ENCODE assay signal across 20 cellular contexts in the genomic region with DNA sequence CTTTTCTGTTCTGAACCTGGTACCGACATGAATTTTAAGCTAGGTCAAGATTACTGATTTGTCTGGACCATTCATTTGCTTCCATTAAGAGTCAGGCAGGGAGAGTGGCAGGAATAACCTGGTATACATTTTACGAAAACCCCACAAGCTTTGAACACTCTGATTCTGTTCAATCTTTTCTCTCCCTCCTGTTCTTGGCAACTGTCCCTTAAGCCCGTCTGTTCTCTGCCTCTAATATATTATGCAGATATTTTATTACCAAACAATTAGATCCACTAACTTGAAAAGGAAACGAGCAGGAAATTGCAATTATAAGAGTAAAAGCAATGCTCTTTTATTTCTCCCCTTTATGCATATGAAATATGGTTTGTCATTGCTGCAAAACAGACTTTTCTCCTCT.
"Had no signal": no experiment of that assay in that cellular context is flagged by ENCODE, and none has a peak within 500 bp of the region (broad histone marks: within the 10 kb centered on the region; RNA-seq: fewer than 3 reads in every experiment).

No MANE protein-coding gene starts in this region.

- DNase-seq: activated CD4-positive, alpha-beta memory T cell treated with anti-CD3 and anti-CD28 coated beads, Interleukin-2, amount 10 ng/mL, durations not matched to agents 7 days and 5 days; activated CD4-positive, alpha-beta T cell treated with anti-CD3 and anti-CD28 coated beads, Interleukin-2, amount 50 U/mL, for 1 hour; activated CD4-positive, CD25-positive, alpha-beta regulatory T cell; activated T-cell treated with anti-CD3 and anti-CD28 coated beads for 4 hours; aorta; central memory CD4-positive, alpha-beta T cell; MG63; MV-4-11; NCI-H1436 treated with DMSO at 0.1 percent for 48 hours; NCI-H1930; NCI-H2107; NCI-H524 treated with DMSO at 0.1 percent for 48 hours; NCI-H82; Peyer's patch; Right ventricle myocardium superior; SJCRH30; SK-N-SH; T-helper 1 cell had no signal

- H3K27ac ChIP-seq: Peyer's patch, RWPE1, SJCRH30, VCaP had no signal

- H3K4me3 ChIP-seq: MG63, Peyer's patch, SJCRH30 had no signal

- H3K4me1 ChIP-seq: Peyer's patch, SJCRH30 had no signal

- H3K27me3 ChIP-seq: MG63, Peyer's patch, SJCRH30 had no signal

- H3K9me3 ChIP-seq: MG63, Peyer's patch, SJCRH30, SK-N-SH had no signal

- H3K36me3 ChIP-seq: MG63, Peyer's patch, SJCRH30 had no signal
